13 cellular contexts compared by ENCODE assay signal in the genomic region with DNA sequence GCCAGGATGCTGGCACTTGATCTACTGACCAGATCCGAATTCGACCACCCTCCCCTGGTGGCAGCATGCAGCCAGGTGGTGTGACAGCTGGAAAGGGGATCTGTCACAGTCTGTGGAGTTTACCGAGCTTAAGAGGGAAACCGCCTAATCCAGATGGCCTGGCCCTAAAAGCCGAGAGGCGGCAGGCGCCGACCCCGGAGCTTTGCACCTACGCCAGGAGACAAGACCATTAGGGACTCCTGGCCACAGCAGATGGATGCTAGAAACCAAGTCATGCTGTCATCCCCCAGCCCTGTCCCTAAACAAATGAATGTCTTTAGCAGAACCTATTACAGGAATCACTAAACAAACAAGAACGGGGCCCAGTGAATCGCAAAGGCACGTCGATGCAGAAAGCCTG. TPM values are rescaled to one million over a fixed set of nuclear protein-coding genes. Genes with fewer than 3 reads are reported as not detected.
DNase-seq lines count a peak whose midpoint lies in the region; ATAC-seq, FAIRE-seq and TF ChIP-seq lines count a peak whose summit lies in the region.
"Had no signal": no experiment of that assay in that cellular context is flagged by ENCODE, and none has a peak within 500 bp of the region (broad histone marks: within the 10 kb centered on the region; RNA-seq: fewer than 3 reads in every experiment).

No MANE protein-coding gene starts in this region.

- POLR2A ChIA-PET in RWPE1 (lab: Yijun Ruan, JAX; ENCODE audit: low non-redundant PET), result no interaction called here

- no peak for DNase-seq in left ventricle myocardium inferior
- no peak for DNase-seq in Right ventricle myocardium superior
- no peak for DNase-seq in RWPE1 (ENCODE audit: low spot score)
- DNase-seq in tibial artery, result no peak
- DNase-seq in SKM-1 treated with dmso at 0.1 percent for 144 hours (lab: John Stamatoyannopoulos, UW; ENCODE audit: unreplicated experiment), result no peak
- no peak for DNase-seq in GM19239 (ENCODE audit: insufficient read length, low spot score)
- no peak for DNase-seq in activated CD4-positive, alpha-beta T cell treated with anti-CD3 and anti-CD28 coated beads, Interleukin-2, amount 50 U/mL, for 4 hours
- DNase-seq: naive B cell had no signal

- no peak for ATAC-seq in Right ventricle myocardium superior (ENCODE audit: poor library complexity)

- intact Hi-C loops in left ventricle myocardium inferior (cut with micrococcal nuclease), result no loop called here
- intact Hi-C loops in Right ventricle myocardium superior (cut with DNase I), result no loop called here
- intact Hi-C loops in tibial artery (cut with DNase I; ENCODE audit: low total_unique reads), result no loop called here

- no peak for TF ChIP-seq CTCF in left ventricle myocardium inferior (IDR thresholded peaks at IDR 0.05; ENCODE audit: borderline replicate concordance)
- TF ChIP-seq CTCF in RWPE1 (conservative IDR thresholded peaks at IDR 0.05; ENCODE audit: low read depth), result no peak
- TF ChIP-seq CTCF in tibial artery (IDR thresholded peaks at IDR 0.05), result no peak

- FAIRE-seq in islet of Langerhans (lab: Jason Lieb, UNC) (peak; percentile 91), GM19239 (lab: Jason Lieb, UNC) (no peak)
- FAIRE-seq: astrocyte, urothelium cell line had no signal

- CTCF ChIA-PET in RWPE1 (lab: Yijun Ruan, JAX), result interaction anchor here (1.0 to 1.5 kb wide), 3 partner anchors 13 to 398 kb away, joined by 3 to 6 read pairs (median 3); no protein-coding TSS in a partner anchor

- H3K4me1 ChIP-seq in left ventricle myocardium inferior (peaks cover 10% of the 10 kb centered on the region), tibial artery (peaks cover 0 to 36% (median 22%) of the 10 kb centered on the region in 4 donors)
- H3K4me1 ChIP-seq: SJCRH30 had no signal

- H3K27me3 ChIP-seq in left ventricle myocardium inferior (ENCODE audit: low read depth) (no peaks in the 10 kb centered on the region), tibial artery (no peaks in the 10 kb centered on the region)
- H3K27me3 ChIP-seq: BLaER1, SJCRH30 had no signal

- H3K36me3 ChIP-seq in left ventricle myocardium inferior (peaks cover 75% of the 10 kb centered on the region), tibial artery (peaks cover 19 to 55% (median 42%) of the 10 kb centered on the region in 3 donors)

- no peaks in the 10 kb centered on the region for H3K9me3 ChIP-seq in left ventricle myocardium inferior (replicated peaks)
- no peaks in the 10 kb centered on the region for H3K9me3 ChIP-seq in tibial artery
- H3K9me3 ChIP-seq: BLaER1, SJCRH30 had no signal

- H3K4me3 ChIP-seq in left ventricle myocardium inferior (no peak overlapping the region), tibial artery (no peak overlapping the region)
- H3K4me3 ChIP-seq: BLaER1, SJCRH30 had no signal

- H3K27ac ChIP-seq in left ventricle myocardium inferior (replicated peaks), result peak overlapping the region; percentile 77
- peak overlapping the region; percentile 49 for H3K27ac ChIP-seq in RWPE1
- peak overlapping the region; percentile 58 for H3K27ac ChIP-seq in tibial artery
- H3K27ac ChIP-seq: BLaER1, SJCRH30 had no signal

RNA-seq across cellular contexts. Expression of a gene that starts 27.7 kb away (rescaled TPM):
- total RNA-seq in left ventricle myocardium inferior (50.0 TPM), Right ventricle myocardium superior (52.6 TPM)

RNA-seq across cellular contexts. Expression of a gene that starts 46.5 kb away (rescaled TPM):
- 32.1 TPM for total RNA-seq in left ventricle myocardium inferior
- total RNA-seq in Right ventricle myocardium superior, result 36.7 TPM
